ENCODE assay signal across 10 cellular contexts in genomic region chr14:22657861-22658260, GRCh38. TPM values are rescaled to one million over a fixed set of nuclear protein-coding genes. Genes with fewer than 3 reads are reported as not detected.
DNase-seq lines count a peak whose midpoint lies in the region; ATAC-seq and TF ChIP-seq lines count a peak whose summit lies in the region.
"Had no signal": no experiment of that assay in that cellular context is flagged by ENCODE, and none has a peak within 500 bp of the region (broad histone marks: within the 10 kb centered on the region; RNA-seq: fewer than 3 reads in every experiment).

No MANE protein-coding gene starts in this region.

- no peak overlapping the region for H3K4me3 ChIP-seq in astrocyte of the cerebellum (ENCODE audit: low read depth, low read length)

- TF ChIP-seq EP300 in Ishikawa (IDR thresholded peaks at IDR 0.05; ENCODE audit: borderline replicate concordance): no peak

- TF ChIP-seq RAD21 in Ishikawa (IDR thresholded peaks at IDR 0.05; ENCODE audit: low read depth): peak; percentile 79

- peak; percentile 50 for TF ChIP-seq CTCF in astrocyte of the cerebellum (IDR thresholded peaks at IDR 0.05; ENCODE audit: low read depth, low read length, missing control alignments)

- ATAC-seq in GM18909 (IDR thresholded peaks at IDR 0.05; ENCODE audit: poor library complexity, unreplicated experiment): no peak
- ATAC-seq in HG03175 (IDR thresholded peaks at IDR 0.05; ENCODE audit: unreplicated experiment): no peak

- in situ Hi-C loops in astrocyte of the cerebellum (cut with HindIII; ENCODE audit: low sequenced_read_pairs): no loop called here

- DNase-seq in DMS114 treated with DMSO at 0.1 percent for 48 hours (lab: John Stamatoyannopoulos, UW; ENCODE audit: unreplicated experiment) (peak; percentile 7), astrocyte of the cerebellum (ENCODE audit: low read depth) (peak; percentile 26), medulla oblongata (ENCODE audit: extremely low spot score) (peak; percentile 48), A172 (ENCODE audit: low spot score) (no peak), superior temporal gyrus (ENCODE audit: extremely low spot score) (no peak)
- DNase-seq: amniotic stem cell, NCI-H446 treated with DMSO at 0.1 percent for 48 hours had no signal

TF ChIP-seq in Ishikawa, 13 proteins besides CTCF, POLR2A, EP300 and RAD21:
- TF ChIP-seq NFIC (IDR thresholded peaks at IDR 0.05) (no peak), REST (IDR thresholded peaks at IDR 0.05; ENCODE audit: low read depth) (no peak), CREB1 (IDR thresholded peaks at IDR 0.05; ENCODE audit: low read depth) (no peak), TEAD4 (IDR thresholded peaks at IDR 0.05) (no peak)

RNA-seq across cellular contexts. Expression of gene OR6J1, which starts 13.7 kb away (rescaled TPM):
- total RNA-seq in A172 (2014; rRNA removed; shearing (Covaris generic)): not detected in 2 replicates

RNA-seq across cellular contexts. Expression of gene ABHD4, which starts 59.8 kb away (rescaled TPM):
- 11.6 and 12.5 TPM in 2 replicates for total RNA-seq in A172 (2014; rRNA removed; shearing (Covaris generic))

Comparison
In these comparisons a context has a peak if more than half of its experiments do, and no peak if none do; other contexts are left out.
1. DNase-seq: peak in DMS114 treated with DMSO at 0.1 percent for 48 hours (single experiment), astrocyte of the cerebellum (single experiment) and medulla oblongata (single experiment); none in A172 (single experiment) and superior temporal gyrus (single experiment).